Comparison of ENCODE assay signal across 22 cellular contexts in genomic region chr19:19749332-19750130, GRCh38. TPM values are rescaled to one million over a fixed set of nuclear protein-coding genes. Genes with fewer than 3 reads are reported as not detected.
DNase-seq lines count a peak whose midpoint lies in the region; ATAC-seq, FAIRE-seq and TF ChIP-seq lines count a peak whose summit lies in the region.
"Had no signal": no experiment of that assay in that cellular context is flagged by ENCODE, and none has a peak within 500 bp of the region (broad histone marks: within the 10 kb centered on the region; RNA-seq: fewer than 3 reads in every experiment).

No MANE protein-coding gene starts in this region.

- ATAC-seq in GM21529 (IDR thresholded peaks at IDR 0.05; ENCODE audit: unreplicated experiment) (no peak), GM23338 (no peak)
- ATAC-seq: A549, K562 had no signal

- H3K4me2 ChIP-seq in GM23338 = no peak overlapping the region
- H3K4me2 ChIP-seq: A549 had no signal

- no peak overlapping the region for H3K9ac ChIP-seq in kidney (ENCODE audit: low read length in 2 of 2)

- H3K27ac ChIP-seq in kidney (ENCODE audit: low read depth in 2 of 2, low read length in 2 of 2) = no peak overlapping the region
- no peak overlapping the region for H3K27ac ChIP-seq in stomach
- H3K27ac ChIP-seq in GM23338 (ENCODE audit: low read depth) = no peak overlapping the region
- H3K27ac ChIP-seq: A549, SK-N-MC had no signal

- H3K27me3 Mint-ChIP-seq in GM23338 (ENCODE audit: insufficient read depth, low read depth, poor library complexity) = peaks cover 6% of the 10 kb centered on the region

- FAIRE-seq in kidney (lab: Jason Lieb, UNC) = no peak
- FAIRE-seq: A549, K562 had no signal

- H3K27ac Mint-ChIP-seq in GM23338 = no peak overlapping the region

- H3K36me3 Mint-ChIP-seq in GM23338 (ENCODE audit: low read depth) = peaks cover 2% of the 10 kb centered on the region; the same call in 1 of the 3 replicates

- no peaks in the 10 kb centered on the region for H3K4me1 Mint-ChIP-seq in GM23338

- intact Hi-C loops in kidney (cut with DNase I) = no loop called here
- intact Hi-C loops in stomach (cut with DNase I; ENCODE audit: low total_unique reads) = no loop called here

- H3K79me2 ChIP-seq in GM23338 (replicated peaks; ENCODE audit: insufficient read depth) = no peaks in the 10 kb centered on the region

- H3K4me3 ChIP-seq in kidney (ENCODE audit: low read length in 2 of 2) = no peak overlapping the region
- no peak overlapping the region for H3K4me3 ChIP-seq in stomach
- H3K4me3 ChIP-seq in GM23338 = no peak overlapping the region
- H3K4me3 ChIP-seq: A549, K562, MG63, SK-N-MC had no signal

- H3K9me2 ChIP-seq in GM23338 (ENCODE audit: insufficient read depth) = 0 out of 2 replicates have a peak, but pooled peaks cover 2% of the 10 kb centered on the region

- H2AFZ ChIP-seq in GM23338 = no peak overlapping the region

- TF ChIP-seq CTCF in kidney (IDR thresholded peaks at IDR 0.05; ENCODE audit: borderline replicate concordance, extremely low read depth, insufficient read depth) = no peak
- no peak for TF ChIP-seq CTCF in stomach (IDR thresholded peaks at IDR 0.05)
- TF ChIP-seq CTCF in GM23338 (conservative IDR thresholded peaks at IDR 0.05; ENCODE audit: low read depth in 2 of 2) = no peak

- H3K4me1 ChIP-seq in kidney (ENCODE audit: control insufficient read depth in 1 of 2, insufficient read depth in 1 of 2, low read depth in 1 of 2, low read length in 2 of 2) = no peaks in the 10 kb centered on the region
- H3K4me1 ChIP-seq in stomach = no peaks in the 10 kb centered on the region
- H3K4me1 ChIP-seq in GM23338 (ENCODE audit: insufficient read depth) = no peaks in the 10 kb centered on the region
- H3K4me1 ChIP-seq: A549, BE2C had no signal

- H3K27me3 ChIP-seq in stomach (peaks cover 0 to 12% (median 0%) of the 10 kb centered on the region in 3 donors), GM23338 (ENCODE audit: insufficient read depth) (no peaks in the 10 kb centered on the region)
- H3K27me3 ChIP-seq: BE2C, MG63 had no signal

- H3K36me3 ChIP-seq in kidney (ENCODE audit: control insufficient read depth in 1 of 2, insufficient read depth in 2 of 2, low read length in 2 of 2) = no peaks in the 10 kb centered on the region
- no peaks in the 10 kb centered on the region for H3K36me3 ChIP-seq in stomach
- no peaks in the 10 kb centered on the region for H3K36me3 ChIP-seq in GM23338 (ENCODE audit: insufficient read depth)
- H3K36me3 ChIP-seq: BE2C, MG63 had no signal

- no peaks in the 10 kb centered on the region for H4K20me1 ChIP-seq in GM23338 (replicated peaks; ENCODE audit: insufficient read depth)

- TF ChIP-seq POLR2A in stomach (IDR thresholded peaks at IDR 0.05) = no peak

- 63 to 87% (median 78%) methylated on average over 4 to 11 of the region's 11 CpGs for WGBS in stomach, 5 donors

- CTCF ChIA-PET in HEK293T (lab: Yijun Ruan, JAX) = no interaction called here

- no peak overlapping the region for H3K4me3 Mint-ChIP-seq in GM23338

- H3K9me3 Mint-ChIP-seq in GM23338 = peaks cover 8% of the 10 kb centered on the region

- H3K9me3 ChIP-seq in kidney (ENCODE audit: control insufficient read depth in 1 of 2, low read length in 2 of 2) = no peaks in the 10 kb centered on the region
- H3K9me3 ChIP-seq in stomach = peaks cover 0 to 18% (median 0%) of the 10 kb centered on the region in 4 donors
- H3K9me3 ChIP-seq: A549, BE2C had no signal

- no peak for TF ChIP-seq EP300 in stomach (IDR thresholded peaks at IDR 0.05)

- peak; percentile 21 for DNase-seq in D341Med (ENCODE audit: low spot score)
- DNase-seq in HEK293T (ENCODE audit: extremely low spot score) = peak; percentile 3
- peak; percentile 39 for DNase-seq in kidney
- DNase-seq in stomach = peak; percentile 17
- no peak for DNase-seq in NCI-H187 (lab: John Stamatoyannopoulos, UW)
- no peak for DNase-seq in GM23338 (ENCODE audit: low spot score)
- DNase-seq: BE2C, EL, GF-D8, GOT3, MG63, NCI-H1417, NCI-H1694 treated with DMSO at 0.1 percent for 48 hours, NCI-H446, NCI-H526, RPMI8226, SHP77, SW 1271 had no signal

- no peaks in the 10 kb centered on the region for H3F3A ChIP-seq in GM23338 (replicated peaks; ENCODE audit: low read depth)

- POLR2A ChIA-PET in HEK293T (lab: Yijun Ruan, JAX) = interaction anchor here (0.8 to 1.1 kb wide), 2 partner anchors 16 to 26 kb away, joined by 3 read pairs; partner anchors contain the start of gene ZNF14

TF ChIP-seq in HEK293T, 16 proteins besides CTCF, POLR2A, EP300 and RAD21:
- no peak for TF ChIP-seq HDGF (IDR thresholded peaks at IDR 0.05; ENCODE audit: borderline replicate concordance)
- TF ChIP-seq BHLHE40 (IDR thresholded peaks at IDR 0.05; ENCODE audit: borderline replicate concordance) = no peak
- no peak for TF ChIP-seq FOXM1 (IDR thresholded peaks at IDR 0.05; ENCODE audit: borderline replicate concordance)
- no peak for TF ChIP-seq SUZ12 (IDR thresholded peaks at IDR 0.05)
- no peak for TF ChIP-seq L3MBTL2 (conservative IDR thresholded peaks at IDR 0.05)
- TF ChIP-seq ARNT (IDR thresholded peaks at IDR 0.05) = no peak
- TF ChIP-seq ELF4 (IDR thresholded peaks at IDR 0.05) = no peak
- no peak for TF ChIP-seq CTBP1 (IDR thresholded peaks at IDR 0.05; ENCODE audit: borderline replicate concordance)
TF ChIP-seq in HEK293T: peak in this region for 0.

TF ChIP-seq in GM23338, 12 proteins besides CTCF, POLR2A, EP300 and RAD21 (continues in another document):
- TF ChIP-seq ZNF462 (CRISPR knock-in tag; IDR thresholded peaks at IDR 0.05) = no peak
- TF ChIP-seq ZNF114 (CRISPR knock-in tag; IDR thresholded peaks at IDR 0.05) = no peak
- TF ChIP-seq NANOG (IDR thresholded peaks at IDR 0.05; ENCODE audit: borderline replicate concordance) = no peak

RNA-seq across cellular contexts. Expression of gene ZNF14, which starts 16.6 kb away (rescaled TPM):
- total RNA-seq in kidney (10.2 TPM), stomach (10 to 100 TPM in 1 of 5 donors, 1 to 10 TPM in 2, under 1 TPM in 2; 0.29 to 13.2 (median 7.0) TPM)
- polyA plus RNA-seq in kidney (ENCODE audit: insufficient read depth, low read depth, low replicate concordance) (5.0 TPM), stomach (1 to 10 TPM; 3.1 to 5.0 (median 3.6) TPM), GM23338 (2016; fragmentation: Nextera tagmentation; extraction: Ambion mirVana) (3.0 and 4.6 TPM in 2 replicates)
- 9.4 and 10.2 TPM in 2 replicates for total RNA-seq in GM23338 (2014; rRNA removed; shearing (Covaris generic))

Comparison
In these comparisons a context has a peak if more than half of its experiments do, and no peak if none do; other contexts are left out.
1. DNase-seq: peak in D341Med (single experiment), HEK293T (single experiment), kidney (single experiment) and stomach (single experiment); none in NCI-H187 (0 of 2) and GM23338 (single experiment).